14 cellular contexts compared by ENCODE assay signal in the genomic region with DNA sequence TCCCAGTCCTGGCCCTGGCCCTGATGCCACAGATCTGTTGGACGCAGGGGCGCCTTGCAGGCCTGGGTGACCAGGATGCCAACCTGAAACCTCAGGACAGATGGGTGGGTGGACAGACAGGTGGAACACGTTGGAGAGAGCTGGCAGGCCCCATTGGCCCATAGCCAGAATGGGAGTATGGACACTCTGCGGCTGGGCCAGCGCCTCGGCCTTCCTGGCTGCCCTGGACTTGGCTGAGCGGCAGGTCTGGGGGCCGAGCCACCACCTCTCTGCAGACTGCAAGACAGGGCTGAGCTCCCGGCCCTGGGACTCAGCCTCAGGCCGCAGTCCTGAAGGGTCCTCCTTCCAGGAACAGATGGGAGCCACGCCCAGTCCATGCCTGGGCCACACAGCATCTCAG. TPM values are rescaled to one million over a fixed set of nuclear protein-coding genes. Genes with fewer than 3 reads are reported as not detected.
DNase-seq lines count a peak whose midpoint lies in the region; ATAC-seq, FAIRE-seq and TF ChIP-seq lines count a peak whose summit lies in the region.
"Had no signal": no experiment of that assay in that cellular context is flagged by ENCODE, and none has a peak within 500 bp of the region (broad histone marks: within the 10 kb centered on the region; RNA-seq: fewer than 3 reads in every experiment).

No MANE protein-coding gene starts in this region.

- no peak for TF ChIP-seq RAD21 in A549 (conservative IDR thresholded peaks at IDR 0.05 in 1 of 2, IDR thresholded peaks at IDR 0.05 in 1 of 2)

- H3K27ac ChIP-seq in A549 (peak overlapping the region in 1 of 2 experiments; percentile 88; a peak in 3 of 6 replicates), HEK293 (ENCODE audit: extremely low read depth, low read depth, low read length) (no peak overlapping the region), RWPE1 (peak overlapping the region; percentile 33), foreskin keratinocyte (no peak overlapping the region), stomach (no peak overlapping the region)
- H3K27ac ChIP-seq: GM23248 had no signal

- H3K4me3 ChIP-seq in A549 = no peak overlapping the region
- no peak overlapping the region for H3K4me3 ChIP-seq in HEK293 (ENCODE audit: low read depth, low read length)
- no peak overlapping the region for H3K4me3 ChIP-seq in stomach
- H3K4me3 ChIP-seq: GM23248 had no signal

- intact Hi-C loops in stomach (cut with DNase I; ENCODE audit: low total_unique reads) = no loop called here

- no peak for TF ChIP-seq EP300 in A549 (IDR thresholded peaks at IDR 0.05)
- no peak for TF ChIP-seq EP300 in stomach (IDR thresholded peaks at IDR 0.05)

- POLR2A ChIA-PET in A549 (lab: Yijun Ruan, JAX) = no interaction called here
- POLR2A ChIA-PET in HEK293 (lab: Yijun Ruan, JAX) = interaction anchor here (0.6 kb wide), 1 partner anchor 311 kb away, joined by 8 read pairs; no protein-coding TSS in a partner anchor
- POLR2A ChIA-PET in RWPE1 (lab: Yijun Ruan, JAX; ENCODE audit: low non-redundant PET) = no interaction called here

- H3K27me3 Mint-ChIP-seq in mesothelial cell of epicardium (ENCODE audit: low read depth) = peaks cover 6% of the 10 kb centered on the region

- H3K4me3 Mint-ChIP-seq in mesothelial cell of epicardium = no peak overlapping the region
- H3K4me3 Mint-ChIP-seq: CD14-positive monocyte; CD8-positive, alpha-beta T cell had no signal

- no peaks in the 10 kb centered on the region for H3K9me3 ChIP-seq in A549
- H3K9me3 ChIP-seq in HEK293 (ENCODE audit: control insufficient read depth, insufficient read depth, low read depth, low read length) = no peaks in the 10 kb centered on the region
- H3K9me3 ChIP-seq in stomach = no peaks in the 10 kb centered on the region

- no peaks in the 10 kb centered on the region for H3K36me3 Mint-ChIP-seq in mesothelial cell of epicardium
- H3K36me3 Mint-ChIP-seq: CD14-positive monocyte; CD8-positive, alpha-beta T cell had no signal

- H3K27ac Mint-ChIP-seq in mesothelial cell of epicardium = peak overlapping the region; percentile 53
- H3K27ac Mint-ChIP-seq: CD8-positive, alpha-beta T cell had no signal

- no peaks in the 10 kb centered on the region for H3K27me3 ChIP-seq in foreskin keratinocyte
- H3K27me3 ChIP-seq in stomach = peaks cover 0 to 81% (median 16%) of the 10 kb centered on the region in 3 donors

- CTCF ChIA-PET in A549 (lab: Yijun Ruan, JAX) (interaction anchor here (1.0 to 3.9 kb wide), 3 partner anchors 15 to 385 kb away, joined by 3 to 13 read pairs (median 4); no protein-coding TSS in a partner anchor), HEK293 (lab: Yijun Ruan, JAX) (no interaction called here), RWPE1 (lab: Yijun Ruan, JAX) (interaction anchor here (0.7 kb wide), 2 partner anchors 389 to 1518 kb away, joined by 3 read pairs; no protein-coding TSS in a partner anchor)

- TF ChIP-seq CTCF in A549 (IDR thresholded peaks at IDR 0.05) (no peak), HEK293 (tag by site-specific recombination; IDR thresholded peaks at IDR 0.05) (no peak), RWPE1 (conservative IDR thresholded peaks at IDR 0.05; ENCODE audit: low read depth) (no peak), mesothelial cell of epicardium (IDR thresholded peaks at IDR 0.05; ENCODE audit: unreplicated experiment) (no peak), foreskin keratinocyte (conservative IDR thresholded peaks at IDR 0.05) (no peak), stomach (IDR thresholded peaks at IDR 0.05) (no peak)

- no peaks in the 10 kb centered on the region for H3K9me3 Mint-ChIP-seq in mesothelial cell of epicardium
- H3K9me3 Mint-ChIP-seq: CD14-positive monocyte; CD8-positive, alpha-beta T cell had no signal

- H3K4me1 ChIP-seq in A549 = peaks cover 81% of the 10 kb centered on the region
- H3K4me1 ChIP-seq in HEK293 (ENCODE audit: control insufficient read depth, insufficient read depth, low read length) = no peaks in the 10 kb centered on the region
- peaks cover 34% of the 10 kb centered on the region for H3K4me1 ChIP-seq in foreskin keratinocyte
- H3K4me1 ChIP-seq in stomach = no peaks in the 10 kb centered on the region

- H3K36me3 ChIP-seq in HEK293 (ENCODE audit: control insufficient read depth in 2 of 2, insufficient read depth in 1 of 2, low read length in 2 of 2) = no peaks in the 10 kb centered on the region
- no peaks in the 10 kb centered on the region for H3K36me3 ChIP-seq in stomach

- DNase-seq in A549 (ENCODE audit: low read depth in 1 of 2, low spot score in 1 of 2) (no peak), RWPE1 (ENCODE audit: low spot score) (no peak), mesothelial cell of epicardium (ENCODE audit: low spot score in 2 of 2, unreplicated experiment in 2 of 2) (no peak), T-helper 1 cell (no peak), foreskin keratinocyte (no peak), stomach (no peak)
- DNase-seq: CD8-positive, alpha-beta T cell; COR-L47; GM23248 had no signal

- WGBS in A549 (ENCODE audit: missing lambda C conversion rate) = no CpG with 5 or more reads among the region's 11 CpGs
- WGBS in stomach, 5 donors = 42 to 94% (median 67%) methylated on average over 2 to 11 of the region's 11 CpGs

- H3K4me2 ChIP-seq in A549 = peak overlapping the region; percentile 32; the same call in 1 of the 3 replicates

- peak in 1 of 2 experiments; percentile 9; a peak in 3 of 6 replicates for ATAC-seq in A549
- no peak for ATAC-seq in foreskin keratinocyte
- ATAC-seq: CD8-positive, alpha-beta T cell had no signal

- H3K4me1 Mint-ChIP-seq in mesothelial cell of epicardium = peaks cover 35% of the 10 kb centered on the region
- H3K4me1 Mint-ChIP-seq: CD14-positive monocyte had no signal

- FAIRE-seq in A549 (lab: Jason Lieb, UNC) = no peak
- FAIRE-seq: A204.1, H54 had no signal

- TF ChIP-seq POLR2A in A549 (IDR thresholded peaks at IDR 0.05; ENCODE audit: low read length) (no peak), stomach (IDR thresholded peaks at IDR 0.05) (no peak)

TF ChIP-seq in A549, 52 proteins besides CTCF, POLR2A, EP300 and RAD21 (continues in another document):
- TF ChIP-seq, protein P1, sequence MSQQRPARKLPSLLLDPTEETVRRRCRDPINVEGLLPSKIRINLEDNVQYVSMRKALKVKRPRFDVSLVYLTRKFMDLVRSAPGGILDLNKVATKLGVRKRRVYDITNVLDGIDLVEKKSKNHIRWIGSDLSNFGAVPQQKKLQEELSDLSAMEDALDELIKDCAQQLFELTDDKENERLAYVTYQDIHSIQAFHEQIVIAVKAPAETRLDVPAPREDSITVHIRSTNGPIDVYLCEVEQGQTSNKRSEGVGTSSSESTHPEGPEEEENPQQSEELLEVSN (IDR thresholded peaks at IDR 0.05; ENCODE audit: borderline replicate concordance, low read depth) = no peak
- TF ChIP-seq CEBPB (IDR thresholded peaks at IDR 0.05) (no peak), JUNB (IDR thresholded peaks at IDR 0.05) (no peak), ZFP36 (IDR thresholded peaks at IDR 0.05; ENCODE audit: borderline replicate concordance, partially characterized antibody) (no peak), RARB (CRISPR knock-in tag; IDR thresholded peaks at IDR 0.05) (no peak), HOXB13 (CRISPR knock-in tag; IDR thresholded peaks at IDR 0.05; ENCODE audit: low read depth) (no peak), MAFK (IDR thresholded peaks at IDR 0.05; ENCODE audit: partially characterized antibody) (no peak)
- TF ChIP-seq, protein P2, sequence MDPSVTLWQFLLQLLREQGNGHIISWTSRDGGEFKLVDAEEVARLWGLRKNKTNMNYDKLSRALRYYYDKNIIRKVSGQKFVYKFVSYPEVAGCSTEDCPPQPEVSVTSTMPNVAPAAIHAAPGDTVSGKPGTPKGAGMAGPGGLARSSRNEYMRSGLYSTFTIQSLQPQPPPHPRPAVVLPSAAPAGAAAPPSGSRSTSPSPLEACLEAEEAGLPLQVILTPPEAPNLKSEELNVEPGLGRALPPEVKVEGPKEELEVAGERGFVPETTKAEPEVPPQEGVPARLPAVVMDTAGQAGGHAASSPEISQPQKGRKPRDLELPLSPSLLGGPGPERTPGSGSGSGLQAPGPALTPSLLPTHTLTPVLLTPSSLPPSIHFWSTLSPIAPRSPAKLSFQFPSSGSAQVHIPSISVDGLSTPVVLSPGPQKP (IDR thresholded peaks at IDR 0.05; ENCODE audit: low read depth, low read length) = no peak

TF ChIP-seq in HEK293, 187 proteins besides CTCF, POLR2A, EP300 and RAD21 (continues in another document):
- TF ChIP-seq ZNF561 (tag by site-specific recombination; IDR thresholded peaks at IDR 0.05; ENCODE audit: borderline replicate concordance) (no peak), ZNF843 (tag by site-specific recombination; IDR thresholded peaks at IDR 0.05) (no peak)
- TF ChIP-seq, protein P3, sequence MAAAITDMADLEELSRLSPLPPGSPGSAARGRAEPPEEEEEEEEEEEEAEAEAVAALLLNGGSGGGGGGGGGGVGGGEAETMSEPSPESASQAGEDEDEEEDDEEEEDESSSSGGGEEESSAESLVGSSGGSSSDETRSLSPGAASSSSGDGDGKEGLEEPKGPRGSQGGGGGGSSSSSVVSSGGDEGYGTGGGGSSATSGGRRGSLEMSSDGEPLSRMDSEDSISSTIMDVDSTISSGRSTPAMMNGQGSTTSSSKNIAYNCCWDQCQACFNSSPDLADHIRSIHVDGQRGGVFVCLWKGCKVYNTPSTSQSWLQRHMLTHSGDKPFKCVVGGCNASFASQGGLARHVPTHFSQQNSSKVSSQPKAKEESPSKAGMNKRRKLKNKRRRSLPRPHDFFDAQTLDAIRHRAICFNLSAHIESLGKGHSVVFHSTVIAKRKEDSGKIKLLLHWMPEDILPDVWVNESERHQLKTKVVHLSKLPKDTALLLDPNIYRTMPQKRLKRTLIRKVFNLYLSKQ (tag by site-specific recombination; IDR thresholded peaks at IDR 0.05; ENCODE audit: borderline replicate concordance) = no peak

RNA-seq across cellular contexts. Expression of a gene that starts 14.2 kb away (rescaled TPM):
- polyA plus RNA-seq in A549 (2011; rRNA removed) (16.9 and 21.0 TPM in 2 replicates), A549 (2017; fragmentation: RNase III; extraction: RNeasy Plus Mini Kit Qiagen cat#74134 plus additional on column Dnase treatment) (80.8 to 92.0 TPM (median 82.2 TPM) in 3 replicates), foreskin keratinocyte (14.0 and 50.2 TPM in 2 replicates), stomach (1 to 10 TPM in 1 of 3 donors, under 1 TPM in 1, not detected in 1; 0.06 to 2.0 TPM)
- polyA plus RNA-seq in A549 (2012; cell fraction: cytosol; rRNA removed) = 36.4 and 59.9 TPM in 2 replicates
- 48.0 and 49.6 TPM in 2 replicates for polyA plus RNA-seq in A549 (2012; cell fraction: nucleus; rRNA removed)
- polyA minus RNA-seq in A549 (2011; rRNA and poly(A)+ RNA removed) = 19.4 and 42.1 TPM in 2 replicates
- total RNA-seq in mesothelial cell of epicardium (11.2 to 12.2 TPM (median 12.0 TPM) in 3 replicates), foreskin keratinocyte (9.5 and 41.8 TPM in 2 replicates), stomach (not detected)
- total RNA-seq: CD8-positive, alpha-beta T cell; GM23248 had no signal
- polyA plus RNA-seq: BJ, CD14-positive monocyte, GM23248 had no signal

Comparison
In these comparisons a context has a peak if more than half of its experiments do, and no peak if none do; other contexts are left out.
1. RNA of a gene that starts 14.2 kb away (total RNA-seq): 11.2 to 12.2 TPM in mesothelial cell of epicardium and 9.5 to 41.8 TPM in foreskin keratinocyte; not detected in stomach; every median in the first group is over 10 times any median in the second.